2 cellular contexts compared by ENCODE assay signal in the genomic region with DNA sequence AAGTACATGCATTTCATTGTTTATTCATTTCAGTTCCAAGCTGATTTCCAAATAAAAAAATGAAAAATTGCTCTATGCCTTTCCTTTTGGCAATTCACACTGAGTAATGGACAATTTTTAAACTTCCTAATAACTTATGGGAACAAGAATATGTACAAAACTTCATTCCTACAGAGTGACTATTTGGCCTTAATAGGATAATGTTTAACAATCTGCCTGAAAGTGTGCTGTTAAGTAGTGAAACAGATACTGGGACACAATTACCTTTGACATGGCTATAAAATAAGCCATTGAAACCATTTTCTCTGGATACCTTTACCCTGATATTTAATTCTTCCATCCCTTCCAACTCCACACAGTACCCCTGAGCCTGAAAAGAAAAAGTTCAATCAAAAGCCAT.
TF ChIP-seq lines count a peak whose summit lies in the region.

No MANE protein-coding gene starts in this region.

TF ChIP-seq in SK-N-SH treated with all-trans-retinoic acid at 6 μM for 48 hours, 23 proteins besides CTCF, POLR2A, EP300 and RAD21 (continued from another document):
- TF ChIP-seq, protein P1, sequence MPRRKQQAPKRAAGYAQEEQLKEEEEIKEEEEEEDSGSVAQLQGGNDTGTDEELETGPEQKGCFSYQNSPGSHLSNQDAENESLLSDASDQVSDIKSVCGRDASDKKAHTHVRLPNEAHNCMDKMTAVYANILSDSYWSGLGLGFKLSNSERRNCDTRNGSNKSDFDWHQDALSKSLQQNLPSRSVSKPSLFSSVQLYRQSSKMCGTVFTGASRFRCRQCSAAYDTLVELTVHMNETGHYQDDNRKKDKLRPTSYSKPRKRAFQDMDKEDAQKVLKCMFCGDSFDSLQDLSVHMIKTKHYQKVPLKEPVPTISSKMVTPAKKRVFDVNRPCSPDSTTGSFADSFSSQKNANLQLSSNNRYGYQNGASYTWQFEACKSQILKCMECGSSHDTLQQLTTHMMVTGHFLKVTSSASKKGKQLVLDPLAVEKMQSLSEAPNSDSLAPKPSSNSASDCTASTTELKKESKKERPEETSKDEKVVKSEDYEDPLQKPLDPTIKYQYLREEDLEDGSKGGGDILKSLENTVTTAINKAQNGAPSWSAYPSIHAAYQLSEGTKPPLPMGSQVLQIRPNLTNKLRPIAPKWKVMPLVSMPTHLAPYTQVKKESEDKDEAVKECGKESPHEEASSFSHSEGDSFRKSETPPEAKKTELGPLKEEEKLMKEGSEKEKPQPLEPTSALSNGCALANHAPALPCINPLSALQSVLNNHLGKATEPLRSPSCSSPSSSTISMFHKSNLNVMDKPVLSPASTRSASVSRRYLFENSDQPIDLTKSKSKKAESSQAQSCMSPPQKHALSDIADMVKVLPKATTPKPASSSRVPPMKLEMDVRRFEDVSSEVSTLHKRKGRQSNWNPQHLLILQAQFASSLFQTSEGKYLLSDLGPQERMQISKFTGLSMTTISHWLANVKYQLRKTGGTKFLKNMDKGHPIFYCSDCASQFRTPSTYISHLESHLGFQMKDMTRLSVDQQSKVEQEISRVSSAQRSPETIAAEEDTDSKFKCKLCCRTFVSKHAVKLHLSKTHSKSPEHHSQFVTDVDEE (CRISPR knock-in tag; IDR thresholded peaks at IDR 0.05): no peak
- TF ChIP-seq GLIS3 (CRISPR knock-in tag; IDR thresholded peaks at IDR 0.05): no peak

TF ChIP-seq in SK-N-SH, 30 proteins besides CTCF, POLR2A, EP300 and RAD21 (continued from another document):
- TF ChIP-seq, protein P2, sequence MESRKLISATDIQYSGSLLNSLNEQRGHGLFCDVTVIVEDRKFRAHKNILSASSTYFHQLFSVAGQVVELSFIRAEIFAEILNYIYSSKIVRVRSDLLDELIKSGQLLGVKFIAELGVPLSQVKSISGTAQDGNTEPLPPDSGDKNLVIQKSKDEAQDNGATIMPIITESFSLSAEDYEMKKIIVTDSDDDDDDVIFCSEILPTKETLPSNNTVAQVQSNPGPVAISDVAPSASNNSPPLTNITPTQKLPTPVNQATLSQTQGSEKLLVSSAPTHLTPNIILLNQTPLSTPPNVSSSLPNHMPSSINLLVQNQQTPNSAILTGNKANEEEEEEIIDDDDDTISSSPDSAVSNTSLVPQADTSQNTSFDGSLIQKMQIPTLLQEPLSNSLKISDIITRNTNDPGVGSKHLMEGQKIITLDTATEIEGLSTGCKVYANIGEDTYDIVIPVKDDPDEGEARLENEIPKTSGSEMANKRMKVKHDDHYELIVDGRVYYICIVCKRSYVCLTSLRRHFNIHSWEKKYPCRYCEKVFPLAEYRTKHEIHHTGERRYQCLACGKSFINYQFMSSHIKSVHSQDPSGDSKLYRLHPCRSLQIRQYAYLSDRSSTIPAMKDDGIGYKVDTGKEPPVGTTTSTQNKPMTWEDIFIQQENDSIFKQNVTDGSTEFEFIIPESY (IDR thresholded peaks at IDR 0.05; ENCODE audit: borderline replicate concordance, low read depth): no peak
